ENCODE assay signal across 20 cellular contexts in genomic region chr18:73366713-73367112, GRCh38.
"Had no signal": no experiment of that assay in that cellular context is flagged by ENCODE, and none has a peak within 500 bp of the region (broad histone marks: within the 10 kb centered on the region; RNA-seq: fewer than 3 reads in every experiment).

No MANE protein-coding gene starts in this region.

- H3K4me1 ChIP-seq: colonic mucosa, heart right ventricle, neural progenitor cell, right lobe of liver, spleen, upper lobe of left lung had no signal

- H3K9ac ChIP-seq: neural progenitor cell had no signal

- H3K27me3 ChIP-seq: colonic mucosa, heart right ventricle, neural progenitor cell, ovary, right lobe of liver, spleen, upper lobe of left lung had no signal

- H2AFZ ChIP-seq: neural progenitor cell had no signal

- H3K4me3 ChIP-seq: colonic mucosa, heart right ventricle, neural progenitor cell, ovary, right lobe of liver, spleen, thoracic aorta, upper lobe of left lung had no signal

- H3K36me3 ChIP-seq: colonic mucosa, heart right ventricle, neural progenitor cell, ovary, right lobe of liver, spleen, thoracic aorta, upper lobe of left lung had no signal

- H3K27ac ChIP-seq: colonic mucosa, heart right ventricle, neural progenitor cell, ovary, right lobe of liver, spleen, thoracic aorta, upper lobe of left lung had no signal

- H3K9me3 ChIP-seq: colonic mucosa, ovary, right lobe of liver, thoracic aorta had no signal

- ATAC-seq: activated CD4-positive, CD25-positive, alpha-beta regulatory T cell treated with anti-CD3 and anti-CD28 coated beads, Interleukin-2, amount 50 U/mL, for 24 hours; activated naive CD4-positive, alpha-beta T cell treated with anti-CD3 and anti-CD28 coated beads, Interleukin-2, amount 50 U/mL, for 72 hours; heart right ventricle; left cardiac atrium; naive thymus-derived CD4-positive, alpha-beta T cell; right lobe of liver; SK-N-SH treated with all-trans-retinoic acid at 6 μM for 48 hours; stimulated activated memory B cell treated with anti-CD40 and anti-IgM and Interleukin-4, amounts not matched to agents 10 μg/mL and 1 μg/mL and 100 μg/mL, for 72 hours had no signal

- H3K4me2 ChIP-seq: neural progenitor cell had no signal

- DNase-seq: activated CD4-positive, alpha-beta T cell treated with anti-CD3 and anti-CD28 coated beads, Interleukin-2, amount 50 U/mL, for 4 hours; activated gamma-delta T cell treated with Interleukin-2 at 50 U/mL for 16 hours; amygdala; caudate nucleus; colonic mucosa; heart right ventricle; left cardiac atrium; mesenchymal stem cell; naive thymus-derived CD4-positive, alpha-beta T cell; ovary; right lobe of liver; spleen; stimulated activated CD4-positive, alpha-beta T cell treated with anti-CD3 and anti-CD28 coated beads, Interleukin-4, amount 100 ng/mL, for 4 hours had no signal
